27 cellular contexts compared by ENCODE assay signal in the genomic region with DNA sequence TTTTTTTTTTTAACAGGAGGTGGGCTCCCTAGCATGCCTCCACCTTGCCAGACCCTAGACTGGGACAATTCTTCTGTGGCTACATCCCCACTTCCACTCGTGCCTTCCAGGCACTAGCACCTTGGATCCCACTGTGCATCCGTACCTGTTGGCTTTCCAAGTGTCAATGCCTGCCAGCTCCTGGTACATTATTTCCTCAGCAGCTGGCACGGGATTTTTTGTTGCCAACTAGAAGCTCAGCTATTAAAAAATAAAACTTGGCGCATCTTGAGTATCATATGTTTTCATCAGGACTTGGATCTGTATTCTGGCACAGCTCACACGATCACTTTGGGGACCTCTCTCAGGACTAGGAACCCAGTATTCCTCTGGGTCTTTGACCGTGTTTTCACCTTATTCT. TPM values are rescaled to one million over a fixed set of nuclear protein-coding genes. Genes with fewer than 3 reads are reported as not detected.
A peak's percentile ranks its signal among the peaks of the same experiment; 100 is the strongest.
DNase-seq lines count a peak whose midpoint lies in the region; ATAC-seq lines count a peak whose summit lies in the region.
"Had no signal": no experiment of that assay in that cellular context is flagged by ENCODE, and none has a peak within 500 bp of the region (broad histone marks: within the 10 kb centered on the region; RNA-seq: fewer than 3 reads in every experiment).

No MANE protein-coding gene starts in this region.

- peak overlapping the region; percentile 10 for H3K4me3 Mint-ChIP-seq in activated naive CD4-positive, alpha-beta T cell treated with anti-CD3 and anti-CD28 coated beads for 36 hours
- H3K4me3 Mint-ChIP-seq in activated naive CD8-positive, alpha-beta T cell treated with anti-CD3 and anti-CD28 coated beads for 36 hours, result no peak overlapping the region
- H3K4me3 Mint-ChIP-seq in stimulated activated effector memory CD8-positive, alpha-beta T cell treated with anti-CD3 and anti-CD28 coated beads, Interleukin-12 subunit alpha, Interleukin-12 subunit beta, amount 100 ng/mL, for 72 hours, result peak overlapping the region; percentile 54
- H3K4me3 Mint-ChIP-seq: immature natural killer cell; nephron; stimulated activated memory B cell treated with anti-CD40 and anti-IgM and Interleukin-4, amounts not matched to agents 10 μg/mL and 1 μg/mL and 100 μg/mL, for 72 hours had no signal

- no peak overlapping the region for H3K27ac Mint-ChIP-seq in activated naive CD4-positive, alpha-beta T cell treated with anti-CD3 and anti-CD28 coated beads for 36 hours
- peak overlapping the region; percentile 84 for H3K27ac Mint-ChIP-seq in activated naive CD8-positive, alpha-beta T cell treated with anti-CD3 and anti-CD28 coated beads for 36 hours
- H3K27ac Mint-ChIP-seq in stimulated activated effector memory CD8-positive, alpha-beta T cell treated with anti-CD3 and anti-CD28 coated beads, Interleukin-12 subunit alpha, Interleukin-12 subunit beta, amount 100 ng/mL, for 72 hours, result peak overlapping the region; percentile 94
- H3K27ac Mint-ChIP-seq: immature natural killer cell; nephron; stimulated activated memory B cell treated with anti-CD40 and anti-IgM and Interleukin-4, amounts not matched to agents 10 μg/mL and 1 μg/mL and 100 μg/mL, for 72 hours had no signal

- DNase-seq in activated naive CD4-positive, alpha-beta T cell treated with anti-CD3 and anti-CD28 coated beads for 36 hours, result no peak
- DNase-seq in activated naive CD4-positive, alpha-beta T cell treated with anti-CD3 and anti-CD28 coated beads, Interleukin-2, amount 50 U/mL, for 16 hours, result no peak
- DNase-seq in NCI-H2171 (lab: John Stamatoyannopoulos, UW), result peak; percentile 7
- DNase-seq in activated naive CD8-positive, alpha-beta T cell treated with anti-CD3 and anti-CD28 coated beads for 36 hours, result no peak
- no peak for DNase-seq in stimulated activated effector memory CD8-positive, alpha-beta T cell treated with anti-CD3 and anti-CD28 coated beads, Interleukin-12 subunit alpha, Interleukin-12 subunit beta, amount 100 ng/mL, for 72 hours (ENCODE audit: low spot score in 2 of 2)
- no peak for DNase-seq in stimulated activated CD4-positive, alpha-beta T cell treated with anti-CD3 and anti-CD28 coated beads, Interleukin-2, amount 100 ng/mL, for 24 hours
- DNase-seq: activated CD4-positive, alpha-beta T cell treated with anti-CD3 and anti-CD28 coated beads for 1 hour; cortex of kidney; DND-41; erythroblast; GOT3; immature natural killer cell; left colon; mucosa of descending colon; NCI-H1092; NCI-H1930; NCI-H526 treated with DMSO at 0.1 percent for 48 hours; PC-9; SK-N-SH; upper lobe of right lung had no signal

- peaks cover 94% of the 10 kb centered on the region for H3K4me1 Mint-ChIP-seq in activated naive CD4-positive, alpha-beta T cell treated with anti-CD3 and anti-CD28 coated beads for 36 hours (ENCODE audit: low read depth)
- H3K4me1 Mint-ChIP-seq in activated naive CD8-positive, alpha-beta T cell treated with anti-CD3 and anti-CD28 coated beads for 36 hours, result peaks cover 95% of the 10 kb centered on the region
- H3K4me1 Mint-ChIP-seq in stimulated activated effector memory CD8-positive, alpha-beta T cell treated with anti-CD3 and anti-CD28 coated beads, Interleukin-12 subunit alpha, Interleukin-12 subunit beta, amount 100 ng/mL, for 72 hours, result peaks cover 73% of the 10 kb centered on the region
- H3K4me1 Mint-ChIP-seq: immature natural killer cell; nephron; stimulated activated memory B cell treated with anti-CD40 and anti-IgM and Interleukin-4, amounts not matched to agents 10 μg/mL and 1 μg/mL and 100 μg/mL, for 72 hours had no signal

- CTCF ChIA-PET in activated naive CD4-positive, alpha-beta T cell treated with anti-CD3 and anti-CD28 coated beads for 36 hours (lab: Charles Lee), result interaction anchor here (1.1 to 7.8 kb wide), 4 partner anchors 14 to 40 kb away, joined by 3 to 55 read pairs (median 6); a partner anchor contains a TSS

- no peaks in the 10 kb centered on the region for H3K36me3 Mint-ChIP-seq in activated naive CD4-positive, alpha-beta T cell treated with anti-CD3 and anti-CD28 coated beads for 36 hours (ENCODE audit: low read depth)
- H3K36me3 Mint-ChIP-seq in activated naive CD8-positive, alpha-beta T cell treated with anti-CD3 and anti-CD28 coated beads for 36 hours, result peaks cover 19% of the 10 kb centered on the region
- H3K36me3 Mint-ChIP-seq in stimulated activated effector memory CD8-positive, alpha-beta T cell treated with anti-CD3 and anti-CD28 coated beads, Interleukin-12 subunit alpha, Interleukin-12 subunit beta, amount 100 ng/mL, for 72 hours, result peaks cover 6% of the 10 kb centered on the region
- H3K36me3 Mint-ChIP-seq: immature natural killer cell; stimulated activated memory B cell treated with anti-CD40 and anti-IgM and Interleukin-4, amounts not matched to agents 10 μg/mL and 1 μg/mL and 100 μg/mL, for 72 hours had no signal

- no peaks in the 10 kb centered on the region for H3K9me3 Mint-ChIP-seq in activated naive CD4-positive, alpha-beta T cell treated with anti-CD3 and anti-CD28 coated beads for 36 hours
- H3K9me3 Mint-ChIP-seq in activated naive CD8-positive, alpha-beta T cell treated with anti-CD3 and anti-CD28 coated beads for 36 hours, result no peaks in the 10 kb centered on the region
- H3K9me3 Mint-ChIP-seq in stimulated activated effector memory CD8-positive, alpha-beta T cell treated with anti-CD3 and anti-CD28 coated beads, Interleukin-12 subunit alpha, Interleukin-12 subunit beta, amount 100 ng/mL, for 72 hours, result no peaks in the 10 kb centered on the region
- H3K9me3 Mint-ChIP-seq: activated naive CD4-positive, alpha-beta T cell treated with anti-CD3 and anti-CD28 coated beads, Interleukin-2, amount 50 U/mL, for 72 hours; nephron; stimulated activated memory B cell treated with anti-CD40 and anti-IgM and Interleukin-4, amounts not matched to agents 10 μg/mL and 1 μg/mL and 100 μg/mL, for 72 hours; T-helper 2 cell treated with Interferon-gamma antibody and Interleukin-4, amounts not matched to agents 5 μg/mL and 100 μg/mL, for 36 hours had no signal

- no peaks in the 10 kb centered on the region for H3K27me3 Mint-ChIP-seq in activated naive CD4-positive, alpha-beta T cell treated with anti-CD3 and anti-CD28 coated beads for 36 hours (ENCODE audit: low read depth)
- no peaks in the 10 kb centered on the region for H3K27me3 Mint-ChIP-seq in activated naive CD8-positive, alpha-beta T cell treated with anti-CD3 and anti-CD28 coated beads for 36 hours
- H3K27me3 Mint-ChIP-seq: stimulated activated memory B cell treated with anti-CD40 and anti-IgM and Interleukin-4, amounts not matched to agents 10 μg/mL and 1 μg/mL and 100 μg/mL, for 72 hours had no signal

- ATAC-seq in stimulated activated effector memory CD8-positive, alpha-beta T cell treated with anti-CD3 and anti-CD28 coated beads, Interleukin-12 subunit alpha, Interleukin-12 subunit beta, amount 100 ng/mL, for 72 hours, result no peak
- ATAC-seq in GM18870 (IDR thresholded peaks at IDR 0.05; ENCODE audit: unreplicated experiment), result no peak
- no peak for ATAC-seq in HG02623 (IDR thresholded peaks at IDR 0.05; ENCODE audit: unreplicated experiment)
- ATAC-seq: activated naive CD4-positive, alpha-beta T cell treated with anti-CD3 and anti-CD28 coated beads, Interleukin-2, amount 50 U/mL, for 72 hours; left colon; mucosa of descending colon; Right ventricle myocardium inferior; stimulated activated memory B cell treated with anti-CD40 and anti-IgM and Interleukin-4, amounts not matched to agents 10 μg/mL and 1 μg/mL and 100 μg/mL, for 72 hours; upper lobe of right lung had no signal

- intact Hi-C loops in activated naive CD4-positive, alpha-beta T cell treated with anti-CD3 and anti-CD28 coated beads for 36 hours (cut with micrococcal nuclease), result loop anchor here (5.0 to 10.0 kb wide), 3 partner anchors 33 to 1736 kb away; a partner anchor contains a TSS

RNA-seq across cellular contexts. Expression of a gene that starts 14.6 kb away (rescaled TPM):
- total RNA-seq in activated naive CD4-positive, alpha-beta T cell treated with anti-CD3 and anti-CD28 coated beads for 36 hours, result 10 to 100 TPM; 40.6 to 44.4 TPM
- total RNA-seq in activated naive CD8-positive, alpha-beta T cell treated with anti-CD3 and anti-CD28 coated beads for 36 hours, result 10 to 100 TPM; 66.6 to 68.0 TPM
- total RNA-seq: PC-9 had no signal
